In the genomic region with DNA sequence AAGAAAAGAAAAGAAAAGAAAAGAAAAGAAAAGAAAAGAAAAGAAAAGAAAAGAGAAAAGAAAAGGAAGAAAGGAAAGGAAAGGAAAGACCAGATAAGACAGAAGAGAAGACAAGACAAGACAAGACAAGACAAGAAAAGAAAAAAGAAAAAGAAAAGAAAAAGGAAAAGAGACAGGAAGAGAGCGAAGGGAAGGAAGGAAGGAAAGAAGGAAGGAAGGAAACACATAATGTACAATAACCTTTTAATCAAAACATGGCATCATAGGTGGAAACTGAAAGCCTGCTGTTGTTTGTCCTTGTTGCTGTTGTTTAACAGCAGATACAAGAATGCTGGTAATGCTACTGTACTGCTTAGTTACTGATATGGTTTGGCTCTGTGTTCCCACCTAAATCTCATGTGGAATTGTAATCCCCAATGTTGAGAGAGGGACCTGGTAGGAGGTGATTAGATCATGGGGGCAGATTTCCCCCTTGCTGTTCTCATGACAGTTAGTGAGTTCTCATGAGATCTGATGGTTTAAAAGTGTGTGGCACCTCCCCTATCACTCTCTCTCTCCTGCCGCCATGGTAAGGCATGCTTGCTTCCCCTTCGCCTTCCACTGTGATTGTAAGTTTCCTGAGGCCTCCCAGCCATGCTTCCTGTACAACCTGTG, we compare ENCODE assay signal across 34 cellular contexts.
"Had no signal": no experiment of that assay in that cellular context is flagged by ENCODE, and none has a peak within 500 bp of the region (broad histone marks: within the 10 kb centered on the region; RNA-seq: fewer than 3 reads in every experiment).

No MANE protein-coding gene starts in this region.

- H3K27me3 Mint-ChIP-seq: activated CD4-positive, alpha-beta T cell treated with anti-CD3 and anti-CD28 coated beads for 36 hours; activated T-cell treated with anti-CD3 and anti-CD28 coated beads, Interleukin-2, amount 50 U/mL, for 24 hours; effector memory CD8-positive, alpha-beta T cell; stimulated activated naive CD8-positive, alpha-beta T cell treated with anti-CD3 and anti-CD28 coated beads, Interleukin-15, amount 100 ng/mL, for 72 hours; T-helper 17 cell; type B pancreatic cell had no signal

- H3K4me3 Mint-ChIP-seq: activated CD4-positive, alpha-beta T cell treated with anti-CD3 and anti-CD28 coated beads for 36 hours; activated T-cell treated with anti-CD3 and anti-CD28 coated beads, Interleukin-2, amount 50 U/mL, for 24 hours; brain; effector memory CD8-positive, alpha-beta T cell; immature natural killer cell; memory B cell; natural killer cell; stimulated activated naive CD8-positive, alpha-beta T cell treated with anti-CD3 and anti-CD28 coated beads, Interleukin-15, amount 100 ng/mL, for 72 hours; T-helper 17 cell; type B pancreatic cell had no signal

- H3K36me3 Mint-ChIP-seq: activated naive CD4-positive, alpha-beta T cell treated with anti-CD3 and anti-CD28 coated beads, Interleukin-2, amount 50 U/mL, for 72 hours; memory B cell; natural killer cell; type B pancreatic cell had no signal

- H3K4me1 Mint-ChIP-seq: brain, immature natural killer cell, memory B cell, natural killer cell had no signal

- DNase-seq: activated CD4-positive, alpha-beta T cell treated with anti-CD3 and anti-CD28 coated beads for 36 hours; activated CD4-positive, CD25-positive, alpha-beta regulatory T cell; activated CD8-positive, alpha-beta memory T cell treated with anti-CD3 and anti-CD28 coated beads for 24 hours; activated CD8-positive, alpha-beta memory T cell treated with anti-CD3 and anti-CD28 coated beads, Interleukin-2, amount 50 U/mL, for 4 hours; activated naive CD4-positive, alpha-beta T cell; activated T-cell treated with anti-CD3 and anti-CD28 coated beads, Interleukin-2, amount 50 U/mL, for 24 hours; adrenal gland; aorta; cerebellar nuclear complex; colonic mucosa; dorsolateral prefrontal cortex; effector memory CD8-positive, alpha-beta T cell; foreskin keratinocyte; heart left ventricle; hypothalamus; immature natural killer cell; kidney; left colon; natural killer cell; stimulated activated CD4-positive, alpha-beta T cell treated with anti-CD3 and anti-CD28 coated beads, Interleukin-12 subunit alpha, Interleukin-12 subunit beta, amount 100 ng/mL, for 4 hours; stimulated activated CD4-positive, alpha-beta T cell treated with anti-CD3 and anti-CD28 coated beads, Interleukin-4, amount 100 ng/mL, for 1 hour; stimulated activated naive CD8-positive, alpha-beta T cell treated with anti-CD3 and anti-CD28 coated beads, Interleukin-15, amount 100 ng/mL, for 72 hours; substantia nigra; T-helper 17 cell; T1000; uterus had no signal

- H3K27me3 ChIP-seq: adrenal gland, cardiac muscle cell, colonic mucosa, dorsolateral prefrontal cortex, esophagus muscularis mucosa, foreskin keratinocyte, heart left ventricle, uterus had no signal

- H3K27ac Mint-ChIP-seq: activated CD4-positive, alpha-beta T cell treated with anti-CD3 and anti-CD28 coated beads for 36 hours; activated naive CD4-positive, alpha-beta T cell treated with anti-CD3 and anti-CD28 coated beads, Interleukin-2, amount 50 U/mL, for 72 hours; activated T-cell treated with anti-CD3 and anti-CD28 coated beads, Interleukin-2, amount 50 U/mL, for 24 hours; brain; effector memory CD8-positive, alpha-beta T cell; immature natural killer cell; memory B cell; natural killer cell; T-helper 17 cell; type B pancreatic cell had no signal

- ATAC-seq: activated CD4-positive, alpha-beta T cell treated with anti-CD3 and anti-CD28 coated beads for 36 hours; activated naive CD4-positive, alpha-beta T cell treated with anti-CD3 and anti-CD28 coated beads, Interleukin-2, amount 50 U/mL, for 72 hours; effector memory CD8-positive, alpha-beta T cell; foreskin keratinocyte; heart left ventricle; left colon; natural killer cell; sciatic nerve; stimulated activated naive CD8-positive, alpha-beta T cell treated with anti-CD3 and anti-CD28 coated beads, Interleukin-15, amount 100 ng/mL, for 72 hours; T-helper 17 cell had no signal

- H3K36me3 ChIP-seq: adrenal gland, cardiac muscle cell, colonic mucosa, esophagus muscularis mucosa, heart left ventricle, uterus had no signal

- H3K9me3 ChIP-seq: adrenal gland, colonic mucosa, esophagus muscularis mucosa, uterus had no signal

- H3K27ac ChIP-seq: adrenal gland, cardiac muscle cell, colonic mucosa, dorsolateral prefrontal cortex, esophagus muscularis mucosa, foreskin keratinocyte, heart left ventricle, skin epidermis, uterus had no signal

- H3K4me1 ChIP-seq: adrenal gland, colonic mucosa, esophagus muscularis mucosa, foreskin keratinocyte, heart left ventricle, uterus had no signal

- H3K4me3 ChIP-seq: adrenal gland, cardiac muscle cell, colonic mucosa, dorsolateral prefrontal cortex, esophagus muscularis mucosa, heart left ventricle, skin epidermis, uterus had no signal

- H3K9me3 Mint-ChIP-seq: activated naive CD4-positive, alpha-beta T cell treated with anti-CD3 and anti-CD28 coated beads, Interleukin-2, amount 50 U/mL, for 72 hours; activated T-cell treated with anti-CD3 and anti-CD28 coated beads, Interleukin-2, amount 50 U/mL, for 24 hours; effector memory CD8-positive, alpha-beta T cell; immature natural killer cell; memory B cell; natural killer cell; stimulated activated naive CD8-positive, alpha-beta T cell treated with anti-CD3 and anti-CD28 coated beads, Interleukin-15, amount 100 ng/mL, for 72 hours; type B pancreatic cell had no signal
